20 cellular contexts compared by ENCODE assay signal in genomic region chr2:161676902-161677496, GRCh38. TPM values are rescaled to one million over a fixed set of nuclear protein-coding genes. Genes with fewer than 3 reads are reported as not detected.
DNase-seq lines count a peak whose midpoint lies in the region; FAIRE-seq and TF ChIP-seq lines count a peak whose summit lies in the region.
"Had no signal": no experiment of that assay in that cellular context is flagged by ENCODE, and none has a peak within 500 bp of the region (broad histone marks: within the 10 kb centered on the region; RNA-seq: fewer than 3 reads in every experiment).

No MANE protein-coding gene starts in this region.

- H4K91ac ChIP-seq in H1 (replicated peaks; ENCODE audit: insufficient read length, low read length) (no peak overlapping the region), trophoblast cell (ENCODE audit: low read depth, low read length) (no peak overlapping the region)

- no peak overlapping the region for H3K4me3 ChIP-seq in H1 (ENCODE audit: extremely low read depth in 1 of 4, insufficient read depth in 2 of 4, low read depth in 3 of 4, low read length in 4 of 4)
- H3K4me3 ChIP-seq in trophoblast cell (ENCODE audit: low read depth, low read length) = no peak overlapping the region
- H3K4me3 ChIP-seq: A549 had no signal

- no peak overlapping the region for H3K27ac Mint-ChIP-seq in glutamatergic neuron (ENCODE audit: unreplicated experiment)
- H3K27ac Mint-ChIP-seq: IgD-negative memory B cell had no signal

- H3K56ac ChIP-seq in H1 (replicated peaks; ENCODE audit: insufficient read length, low read depth, low read length) = no peak overlapping the region

- H3K9me3 ChIP-seq in H1 (ENCODE audit: insufficient read depth in 2 of 2, low read depth in 1 of 2, low read length in 1 of 2) = no peaks in the 10 kb centered on the region
- no peaks in the 10 kb centered on the region for H3K9me3 ChIP-seq in trophoblast cell (ENCODE audit: insufficient read depth, low read depth, low read length)
- H3K9me3 ChIP-seq: A549, BE2C had no signal

- no peaks in the 10 kb centered on the region for H3K23me2 ChIP-seq in H1 (ENCODE audit: low read depth, low read length)

- H3K9ac ChIP-seq in H1 (replicated peaks in 1 of 4; ENCODE audit: extremely low read depth in 1 of 4, low read depth in 3 of 4, low read length in 3 of 4) (no peak overlapping the region), trophoblast cell (ENCODE audit: low read length) (peak overlapping the region; percentile 63)

- H3K4me2 ChIP-seq in H1 (ENCODE audit: insufficient read depth in 1 of 2, low read depth in 2 of 2, low read length in 2 of 2) (no peak overlapping the region), trophoblast cell (ENCODE audit: low read length) (no peak overlapping the region)
- H3K4me2 ChIP-seq: A549 had no signal

- TF ChIP-seq CTCF in H1 (IDR thresholded peaks at IDR 0.05; ENCODE audit: control extremely low read depth in 1 of 3, insufficient read depth in 1 of 3, low read depth in 1 of 3, low read length in 3 of 3) (no peak), glutamatergic neuron (IDR thresholded peaks at IDR 0.05; ENCODE audit: partially characterized antibody, unreplicated experiment) (no peak)

- DNase-seq in NCI-H526 (lab: John Stamatoyannopoulos, UW) = peak; percentile 5 to 67
- DNase-seq in RPMI8226 = peak; percentile 5
- DNase-seq in H1 (ENCODE audit: low read depth in 1 of 2, low spot score in 2 of 2) = no peak
- peak; percentile 61 to 68 for DNase-seq in trophoblast cell
- DNase-seq in SW 1271 (lab: John Stamatoyannopoulos, UW) = no peak
- no peak for DNase-seq in glutamatergic neuron
- DNase-seq in HuH-7.5 (ENCODE audit: low spot score) = no peak
- no peak for DNase-seq in effector CD8-positive, alpha-beta T cell (lab: John Stamatoyannopoulos, UW)
- DNase-seq: BE2C; CD4-positive, alpha-beta memory T cell; COR-L47; GF-D8 had no signal

- H3K79me2 ChIP-seq in H1 (ENCODE audit: control insufficient read depth in 1 of 2, insufficient read depth in 2 of 2, low read length in 2 of 2) = no peaks in the 10 kb centered on the region
- H3K79me2 ChIP-seq in trophoblast cell (ENCODE audit: control insufficient read depth, insufficient read depth, low read length, poor library complexity) = no peaks in the 10 kb centered on the region

- H3K18ac ChIP-seq in H1 (ENCODE audit: extremely low read depth, low read length) (no peak overlapping the region), trophoblast cell (ENCODE audit: low read length) (no peak overlapping the region)

- no peak overlapping the region for H3K23ac ChIP-seq in H1 (ENCODE audit: insufficient read length)
- H3K23ac ChIP-seq in trophoblast cell (ENCODE audit: low read length) = no peak overlapping the region

- no peaks in the 10 kb centered on the region for H3K27me3 ChIP-seq in H1 (replicated peaks in 1 of 4; ENCODE audit: control insufficient read depth in 3 of 4, extremely low read depth in 1 of 4, insufficient read depth in 3 of 4, low read length in 3 of 4)
- no peaks in the 10 kb centered on the region for H3K27me3 ChIP-seq in trophoblast cell (ENCODE audit: insufficient read depth, low read length)
- H3K27me3 ChIP-seq: BE2C had no signal

- no peaks in the 10 kb centered on the region for H3K36me3 Mint-ChIP-seq in glutamatergic neuron (ENCODE audit: unreplicated experiment)
- H3K36me3 Mint-ChIP-seq: CD4-positive, alpha-beta memory T cell; IgD-negative memory B cell had no signal

- FAIRE-seq in H1 (lab: Jason Lieb, UNC) = no peak
- FAIRE-seq: A549, D721Med, GM19239, H54 had no signal

- H4K20me1 ChIP-seq in H1 (replicated peaks in 1 of 2; ENCODE audit: control insufficient read depth in 1 of 2, insufficient read depth in 2 of 2, low read length in 2 of 2) = no peaks in the 10 kb centered on the region

- TF ChIP-seq POLR2A in H1 (IDR thresholded peaks at IDR 0.05; ENCODE audit: control extremely low read depth in 1 of 2, low read depth in 2 of 2, low read length in 2 of 2) = no peak

- peaks cover 0 to 3% (median 0%) of the 10 kb centered on the region in 4 experiments; a peak in 1 of 7 replicates for H3K4me1 ChIP-seq in H1 (replicated peaks in 1 of 4; ENCODE audit: control insufficient read depth in 3 of 4, insufficient read depth in 4 of 4, low read length in 3 of 4)
- no peaks in the 10 kb centered on the region for H3K4me1 ChIP-seq in trophoblast cell (ENCODE audit: control insufficient read depth in 1 of 2, insufficient read depth in 2 of 2, low read length in 2 of 2)
- H3K4me1 ChIP-seq: A549, BE2C had no signal

- TF ChIP-seq RAD21 in H1 (IDR thresholded peaks at IDR 0.05 in 1 of 2, conservative IDR thresholded peaks at IDR 0.05 in 1 of 2; ENCODE audit: low read depth in 2 of 2, low read length in 2 of 2) = no peak

- H2BK5ac ChIP-seq in H1 (ENCODE audit: low read depth, low read length) = no peak overlapping the region
- H2BK5ac ChIP-seq in trophoblast cell (ENCODE audit: low read depth, low read length, poor library complexity) = no peak overlapping the region

- no peak overlapping the region for H4K5ac ChIP-seq in H1 (ENCODE audit: insufficient read length, low read depth, low read length)

- 90% methylated on average over 2 of the region's 2 CpGs; no CpG with 5 or more reads in 1 of the 2 experiments for WGBS in H1 (ENCODE audit: extremely low coverage in 1 of 2, insufficient coverage in 1 of 2, insufficient read length in 1 of 2, insufficient replicate concordance in 2 of 2, low coverage in 1 of 2, low lambda C conversion rate in 2 of 2, missing lambda C conversion rate in 1 of 2), 2 experiments
- no CpG with 5 or more reads among the region's 2 CpGs for WGBS in trophoblast cell (ENCODE audit: extremely low coverage, insufficient coverage, insufficient read length)

- H2BK12ac ChIP-seq in H1 (ENCODE audit: low read depth, low read length) (no peak overlapping the region), trophoblast cell (ENCODE audit: low read length) (no peak overlapping the region)

- no peaks in the 10 kb centered on the region for H3K4me1 Mint-ChIP-seq in glutamatergic neuron (ENCODE audit: low read depth, unreplicated experiment)

- no peaks in the 10 kb centered on the region for H3K79me1 ChIP-seq in H1 (ENCODE audit: low read depth, low read length)
- no peaks in the 10 kb centered on the region for H3K79me1 ChIP-seq in trophoblast cell (ENCODE audit: low read length)

- H3K27ac ChIP-seq in H1 (ENCODE audit: low read depth, low read length) (no peak overlapping the region), trophoblast cell (ENCODE audit: low read depth, low read length) (no peak overlapping the region)
- H3K27ac ChIP-seq: A549, C4-2B had no signal

- POLR2A ChIA-PET in H1 (lab: Charles Lee; ENCODE audit: partially characterized antibody) = no interaction called here

- no peak overlapping the region for H4K12ac ChIP-seq in trophoblast cell (ENCODE audit: low read depth, low read length)

- no peak overlapping the region for H2AK5ac ChIP-seq in H1 (ENCODE audit: low read depth, low read length)
- no peak overlapping the region for H2AK5ac ChIP-seq in trophoblast cell (ENCODE audit: low read length)

- no peak overlapping the region for H3K4me3 Mint-ChIP-seq in glutamatergic neuron (ENCODE audit: unreplicated experiment)
- H3K4me3 Mint-ChIP-seq: CD4-positive, alpha-beta memory T cell; IgD-negative memory B cell had no signal

- no peaks in the 10 kb centered on the region for H3K27me3 Mint-ChIP-seq in glutamatergic neuron (ENCODE audit: unreplicated experiment)
- H3K27me3 Mint-ChIP-seq: IgD-negative memory B cell had no signal

- H3K36me3 ChIP-seq in H1 (ENCODE audit: control insufficient read depth in 2 of 4, insufficient read depth in 4 of 4, low read length in 3 of 4) = no peaks in the 10 kb centered on the region
- H3K36me3 ChIP-seq in trophoblast cell (ENCODE audit: control insufficient read depth in 1 of 2, insufficient read depth in 2 of 2, low read length in 2 of 2) = no peaks in the 10 kb centered on the region
- H3K36me3 ChIP-seq: BE2C had no signal

- H2BK15ac ChIP-seq in H1 (ENCODE audit: low read length) = no peak overlapping the region

- H2BK20ac ChIP-seq in H1 (ENCODE audit: low read length) = no peak overlapping the region

- no peak overlapping the region for H4K8ac ChIP-seq in H1 (ENCODE audit: extremely low read depth, insufficient read depth, low read length)
- no peak overlapping the region for H4K8ac ChIP-seq in trophoblast cell (ENCODE audit: low read depth, low read length)

- H3K9me3 Mint-ChIP-seq in glutamatergic neuron (ENCODE audit: unreplicated experiment) = no peaks in the 10 kb centered on the region
- H3K9me3 Mint-ChIP-seq: CD4-positive, alpha-beta memory T cell; IgD-negative memory B cell had no signal

- H2AFZ ChIP-seq in H1 (ENCODE audit: low read length) = 0 out of 2 replicates have a peak overlapping the region, but pooled peaks have one; percentile 49
- no peak overlapping the region for H2AFZ ChIP-seq in trophoblast cell (ENCODE audit: insufficient read depth, low read length, poor library complexity)

- CTCF ChIA-PET in H1 (lab: Charles Lee; ENCODE audit: partially characterized antibody) = no interaction called here

- H3K14ac ChIP-seq in H1 (ENCODE audit: insufficient read length) (peak overlapping the region; percentile 88), trophoblast cell (ENCODE audit: low read length) (no peak overlapping the region)

- no peak for TF ChIP-seq EP300 in H1 (IDR thresholded peaks at IDR 0.05; ENCODE audit: borderline replicate concordance in 1 of 2, low read depth in 2 of 2, low read length in 2 of 2)

- H3K4ac ChIP-seq in H1 (replicated peaks; ENCODE audit: insufficient read length, low read depth, low read length) (no peak overlapping the region), trophoblast cell (ENCODE audit: low read depth, low read length) (no peak overlapping the region)

- H2BK120ac ChIP-seq in H1 (replicated peaks; ENCODE audit: low read depth, low read length) (no peak overlapping the region), trophoblast cell (ENCODE audit: insufficient read depth, low read length, poor library complexity) (no peak overlapping the region)

TF ChIP-seq in H1, 55 proteins besides CTCF, POLR2A, EP300 and RAD21:
- no peak for TF ChIP-seq NANOG (IDR thresholded peaks at IDR 0.05; ENCODE audit: insufficient read depth, low read depth, low read length, poor library complexity, severe bottlenecking)
TF ChIP-seq in H1: peak in this region for 0.

RNA-seq across cellular contexts. Expression of gene SLC4A10, which starts 52.8 kb away (rescaled TPM):
- total RNA-seq in H1 (2021; fragmentation: NEBNext Ultra II Directional; extraction: Animal tissue kit (Norgen Biotek cat#: 25700)) = 0.37 and 0.57 TPM in 2 replicates
- polyA plus RNA-seq in H1 (2011; rRNA removed) = 0.08 and 0.17 TPM in 2 replicates
- 0.16 TPM for polyA plus RNA-seq in H1 (2011; cell fraction: cytosol; rRNA removed)
- 0.23 TPM for polyA plus RNA-seq in H1 (2011; cell fraction: nucleus; rRNA removed)
- 0.23 to 0.32 TPM (median 0.30 TPM) in 4 replicates for polyA plus RNA-seq in H1 (2012, experiment 1 of 2)
- polyA plus RNA-seq in H1 (2012, experiment 2 of 2) = not detected
- polyA plus RNA-seq in H1 (2013, experiment 1 of 2) = 0.36 TPM
- 0.22 TPM for polyA plus RNA-seq in H1 (2013, experiment 2 of 2)
- 0.50 and 0.66 TPM in 2 replicates for polyA minus RNA-seq in H1 (2011; rRNA and poly(A)+ RNA removed)
- polyA minus RNA-seq in H1 (2011; cell fraction: cytosol; rRNA and poly(A)+ RNA removed) = not detected
- 0.40 TPM for polyA minus RNA-seq in H1 (2011; cell fraction: nucleus; rRNA and poly(A)+ RNA removed)
- polyA plus RNA-seq in trophoblast cell (2013) = not detected in 2 replicates
- total RNA-seq in glutamatergic neuron (ENCODE audit: unreplicated experiment) = 0.34 TPM
- total RNA-seq: HT-29 had no signal
- polyA plus RNA-seq: AG04450 had no signal

Comparison
In these comparisons a context has a peak if more than half of its experiments do, and no peak if none do; other contexts are left out.
1. DNase-seq: peak in NCI-H526 (2 of 2), RPMI8226 (single experiment) and trophoblast cell (2 of 2); none in H1 (0 of 2), SW 1271 (0 of 2), glutamatergic neuron (single experiment), HuH-7.5 (single experiment) and effector CD8-positive, alpha-beta T cell (single experiment).